22 cellular contexts compared by ENCODE assay signal in the genomic region with DNA sequence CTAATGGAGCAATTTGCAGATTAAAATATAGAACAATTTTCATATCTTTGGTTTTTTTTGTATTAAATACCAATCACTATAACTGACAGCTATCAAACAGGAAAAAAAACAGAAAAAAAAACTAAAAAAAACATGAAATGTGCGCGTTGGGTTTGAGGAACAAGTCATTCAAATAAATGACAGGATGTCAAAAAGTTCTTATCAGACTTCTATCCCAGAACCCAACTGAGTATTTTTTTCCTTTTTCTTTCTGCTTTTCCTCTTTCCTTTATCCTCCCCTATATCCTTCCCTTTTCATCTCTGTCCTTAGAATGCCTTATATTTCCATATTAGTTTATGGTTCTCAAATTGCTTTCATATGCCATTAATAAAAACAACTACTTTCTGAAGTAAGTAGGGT. TPM values are rescaled to one million over a fixed set of nuclear protein-coding genes. Genes with fewer than 3 reads are reported as not detected.
DNase-seq lines count a peak whose midpoint lies in the region; ATAC-seq, FAIRE-seq and TF ChIP-seq lines count a peak whose summit lies in the region.
"Had no signal": no experiment of that assay in that cellular context is flagged by ENCODE, and none has a peak within 500 bp of the region (broad histone marks: within the 10 kb centered on the region; RNA-seq: fewer than 3 reads in every experiment).

No MANE protein-coding gene starts in this region.

- H3K4me3 ChIP-seq in HepG2 (replicated peaks in 1 of 3; ENCODE audit: insufficient read depth in 1 of 3, low read depth in 2 of 3, low read length in 3 of 3), result no peak overlapping the region
- no peak overlapping the region for H3K4me3 ChIP-seq in right lobe of liver
- H3K4me3 ChIP-seq: BLaER1 had no signal

- H3K27me3 Mint-ChIP-seq in endothelial cell (ENCODE audit: unreplicated experiment), result no peaks in the 10 kb centered on the region
- H3K27me3 Mint-ChIP-seq: CD4-positive, alpha-beta memory T cell; CD4-positive, CD25-positive, alpha-beta regulatory T cell; CD8-positive, alpha-beta memory T cell had no signal

- WGBS in HepG2 (ENCODE audit: low lambda C conversion rate), result 98% methylated on average over 2 of the region's 2 CpGs
- WGBS in right lobe of liver (ENCODE audit: insufficient coverage, low coverage, low lambda C conversion rate, missing lambda C conversion rate), result 95% methylated on average over 2 of the region's 2 CpGs

- in situ Hi-C loops in HepG2 (cut with HindIII; ENCODE audit: extremely low pct_ligation_motif_present, low pct_unique_long_range_greater_than_20kb), result no loop called here

- H3K27ac ChIP-seq in HepG2 (ENCODE audit: extremely low read length, insufficient read depth, low read length) (no peak overlapping the region), right lobe of liver (no peak overlapping the region)
- H3K27ac ChIP-seq: BLaER1 had no signal

- FAIRE-seq in HepG2 (lab: Jason Lieb, UNC), result no peak
- FAIRE-seq in TTC549 (lab: Jason Lieb, UNC), result peak; percentile 3
- FAIRE-seq: A204.1, GM12891, GM19239 had no signal

- H3K4me1 ChIP-seq in HepG2 (ENCODE audit: insufficient read depth, low read length), result no peaks in the 10 kb centered on the region
- no peaks in the 10 kb centered on the region for H3K4me1 ChIP-seq in right lobe of liver
- H3K4me1 ChIP-seq: BE2C, BLaER1 had no signal

- TF ChIP-seq CTCF in HepG2 (CRISPR knock-in tag; IDR thresholded peaks at IDR 0.05), result no peak
- TF ChIP-seq CTCF in right lobe of liver (IDR thresholded peaks at IDR 0.05), result no peak
- no peak for TF ChIP-seq CTCF in endothelial cell (IDR thresholded peaks at IDR 0.05; ENCODE audit: unreplicated experiment)

- CTCF ChIA-PET in HepG2 (lab: Yijun Ruan, JAX; ENCODE audit: low intra/inter-chr PET ratio, low total read pairs), result no interaction called here

- TF ChIP-seq POLR2A in HepG2 (IDR thresholded peaks at IDR 0.05; ENCODE audit: insufficient read depth in 1 of 2, low read depth in 2 of 2, low read length in 2 of 2) (no peak), right lobe of liver (IDR thresholded peaks at IDR 0.05) (no peak)

- H4K20me1 ChIP-seq in HepG2 (ENCODE audit: insufficient read depth, low read length), result no peaks in the 10 kb centered on the region

- peaks cover 15% of the 10 kb centered on the region for H3K4me1 Mint-ChIP-seq in endothelial cell (ENCODE audit: unreplicated experiment)
- H3K4me1 Mint-ChIP-seq: CD14-positive monocyte; CD8-positive, alpha-beta memory T cell had no signal

- ATAC-seq in HepG2, result no peak
- ATAC-seq in right lobe of liver, result no peak

- H3K9me3 ChIP-seq in HepG2 (ENCODE audit: low read length) (no peaks in the 10 kb centered on the region), right lobe of liver (no peaks in the 10 kb centered on the region)
- H3K9me3 ChIP-seq: BE2C, BLaER1 had no signal

- POLR2A ChIA-PET in HepG2 (lab: Yijun Ruan, JAX), result interaction anchor here (1.4 kb wide), 1 partner anchor 10 kb away, joined by 5 read pairs; no protein-coding TSS in a partner anchor

- no peak overlapping the region for H3K4me2 ChIP-seq in HepG2 (ENCODE audit: low read depth, low read length)
- H3K4me2 ChIP-seq: BLaER1 had no signal

- peaks cover 18 to 71% of the 10 kb centered on the region in 2 experiments for H3K36me3 ChIP-seq in HepG2 (replicated peaks in 1 of 2; ENCODE audit: control insufficient read depth in 1 of 2, insufficient read depth in 2 of 2, low read length in 2 of 2)
- peaks cover 0 to 69% (median 33%) of the 10 kb centered on the region in 4 donors for H3K36me3 ChIP-seq in right lobe of liver

- TF ChIP-seq EP300 in HepG2 (IDR thresholded peaks at IDR 0.05; ENCODE audit: low read depth in 2 of 2, low read length in 2 of 2) (no peak), HepG2 (CRISPR knock-in tag; IDR thresholded peaks at IDR 0.05; ENCODE audit: borderline replicate concordance) (no peak)

- H3K79me2 ChIP-seq in HepG2 (ENCODE audit: insufficient read depth, low read length), result no peaks in the 10 kb centered on the region

- no TSS peak for BruUV-seq in HepG2 (replicated peaks; lab: Mats Ljungman, UMichigan)

- no peak overlapping the region for H2AFZ ChIP-seq in HepG2 (ENCODE audit: low read length)

- H3K9me3 Mint-ChIP-seq in endothelial cell (ENCODE audit: unreplicated experiment), result no peaks in the 10 kb centered on the region
- H3K9me3 Mint-ChIP-seq: CD14-positive monocyte; CD4-positive, CD25-positive, alpha-beta regulatory T cell; CD8-positive, alpha-beta memory T cell had no signal

- TF ChIP-seq RAD21 in HepG2 (CRISPR knock-in tag; IDR thresholded peaks at IDR 0.05), result no peak

- H3K4me3 Mint-ChIP-seq in endothelial cell (ENCODE audit: unreplicated experiment), result no peak overlapping the region
- H3K4me3 Mint-ChIP-seq: CD14-positive monocyte; CD4-positive, alpha-beta memory T cell; CD4-positive, CD25-positive, alpha-beta regulatory T cell; CD8-positive, alpha-beta memory T cell had no signal

- peak overlapping the region; percentile 34 for H3K27ac Mint-ChIP-seq in endothelial cell (ENCODE audit: unreplicated experiment)
- H3K27ac Mint-ChIP-seq: CD14-positive monocyte; CD4-positive, CD25-positive, alpha-beta regulatory T cell had no signal

- peaks cover 21% of the 10 kb centered on the region for H3K36me3 Mint-ChIP-seq in endothelial cell (ENCODE audit: low read depth, unreplicated experiment)

- intact Hi-C loops in HepG2 (cut with micrococcal nuclease; ENCODE audit: unreplicated experiment), result no loop called here
- intact Hi-C loops in right lobe of liver (cut with DNase I), result no loop called here

- H3K9ac ChIP-seq in HepG2 (ENCODE audit: insufficient read depth, low read depth, low read length), result no peak overlapping the region
- H3K9ac ChIP-seq: BLaER1 had no signal

- H3K27me3 ChIP-seq in HepG2 (ENCODE audit: control insufficient read depth in 1 of 2, insufficient read depth in 2 of 2, low read length in 2 of 2), result no peaks in the 10 kb centered on the region
- H3K27me3 ChIP-seq in right lobe of liver, result no peaks in the 10 kb centered on the region
- H3K27me3 ChIP-seq: BE2C, BLaER1 had no signal

- DNase-seq in HepG2 (ENCODE audit: low spot score) (no peak), right lobe of liver (no peak), endothelial cell (ENCODE audit: low spot score) (no peak), NCI-H2227 treated with DMSO at 0.1 percent for 48 hours (lab: John Stamatoyannopoulos, UW) (no peak), KG1 (lab: John Stamatoyannopoulos, UW) (no peak), NCI-H774 (lab: John Stamatoyannopoulos, UW) (no peak)
- DNase-seq: 8988T; ACHN; BE2C; C1 segment of cervical spinal cord; CD4-positive, alpha-beta memory T cell; CD4-positive, CD25-positive, alpha-beta regulatory T cell; CD8-positive, alpha-beta memory T cell; COR-L47; DMS79 treated with DMSO at 0.1 percent for 48 hours; GF-D8 had no signal

RNA-seq across cellular contexts. Expression of a gene that starts 14.3 kb away (rescaled TPM):
- total RNA-seq in HepG2 (2016; rRNA removed; fragmentation: Illumina TruSeq; extraction: Trizol) (67.6 and 74.7 TPM in 2 replicates), right lobe of liver (10 to 100 TPM; 11.2 to 20.5 (median 14.4) TPM), endothelial cell (ENCODE audit: unreplicated experiment) (33.1 TPM)
- total RNA-seq in HepG2 (2016; cell fraction: cytosol; rRNA removed; fragmentation: Illumina TruSeq; extraction: Trizol; ENCODE audit: low read depth), result 77.3 and 86.7 TPM in 2 replicates
- 64.4 and 73.6 TPM in 2 replicates for total RNA-seq in HepG2 (2016; cell fraction: insoluble cytoplasmic fraction; rRNA removed; fragmentation: Illumina TruSeq; extraction: Trizol)
- total RNA-seq in HepG2 (2016; cell fraction: membrane; rRNA removed; fragmentation: Illumina TruSeq; extraction: Trizol), result 113 and 120 TPM in 2 replicates
- total RNA-seq in HepG2 (2016; cell fraction: nucleus; rRNA removed; fragmentation: Illumina TruSeq; extraction: Trizol), result 83.1 and 91.6 TPM in 2 replicates
- 47.3 and 53.1 TPM in 2 replicates for polyA plus RNA-seq in HepG2 (2011; rRNA removed)
- polyA plus RNA-seq in HepG2 (2011; cell fraction: cytosol; rRNA removed), result 39.9 and 48.4 TPM in 2 replicates
- polyA plus RNA-seq in HepG2 (2011; cell fraction: nucleus; rRNA removed), result 41.7 and 45.8 TPM in 2 replicates
- polyA plus RNA-seq in HepG2 (2012), result 48.0 and 68.5 TPM in 2 replicates
- 94.3 and 117 TPM in 2 replicates for polyA plus RNA-seq in HepG2 (2016; cell fraction: cytosol; fragmentation: Illumina TruSeq; extraction: Trizol; ENCODE audit: low read depth)
- 77.0 and 83.1 TPM in 2 replicates for polyA plus RNA-seq in HepG2 (2016; cell fraction: insoluble cytoplasmic fraction; fragmentation: Illumina TruSeq; extraction: Trizol; ENCODE audit: low read depth)
- polyA plus RNA-seq in HepG2 (2016; cell fraction: membrane; fragmentation: Illumina TruSeq; extraction: Trizol; ENCODE audit: low read depth), result 110 and 123 TPM in 2 replicates
- 92.2 and 94.5 TPM in 2 replicates for polyA plus RNA-seq in HepG2 (2016; cell fraction: nucleus; fragmentation: Illumina TruSeq; extraction: Trizol; ENCODE audit: insufficient read depth, low read depth)
- polyA minus RNA-seq in HepG2 (2011; rRNA and poly(A)+ RNA removed; ENCODE audit: low replicate concordance), result 14.8 and 55.1 TPM in 2 replicates
- polyA minus RNA-seq in HepG2 (2011; cell fraction: cytosol; rRNA and poly(A)+ RNA removed), result 31.5 and 39.6 TPM in 2 replicates
- polyA minus RNA-seq in HepG2 (2011; cell fraction: nucleus; rRNA and poly(A)+ RNA removed), result 182 and 199 TPM in 2 replicates

RNA-seq across cellular contexts. Expression of a gene that starts 14.5 kb away (rescaled TPM):
- total RNA-seq in HepG2 (2016; rRNA removed; fragmentation: Illumina TruSeq; extraction: Trizol), result 1.1 and 1.2 TPM in 2 replicates
- total RNA-seq in HepG2 (2016; cell fraction: cytosol; rRNA removed; fragmentation: Illumina TruSeq; extraction: Trizol; ENCODE audit: low read depth), result 0.81 and 2.0 TPM in 2 replicates
- 0.77 and 1.5 TPM in 2 replicates for total RNA-seq in HepG2 (2016; cell fraction: insoluble cytoplasmic fraction; rRNA removed; fragmentation: Illumina TruSeq; extraction: Trizol)
- 1.1 TPM in 2 replicates for total RNA-seq in HepG2 (2016; cell fraction: membrane; rRNA removed; fragmentation: Illumina TruSeq; extraction: Trizol)
- total RNA-seq in HepG2 (2016; cell fraction: nucleus; rRNA removed; fragmentation: Illumina TruSeq; extraction: Trizol), result 3.4 and 4.2 TPM in 2 replicates
- 2.6 and 3.0 TPM in 2 replicates for polyA plus RNA-seq in HepG2 (2011; rRNA removed)
- polyA plus RNA-seq in HepG2 (2011; cell fraction: cytosol; rRNA removed), result 0.51 and 1.1 TPM in 2 replicates
- polyA plus RNA-seq in HepG2 (2011; cell fraction: nucleus; rRNA removed), result 6.3 and 6.4 TPM in 2 replicates
- 1.5 and 2.9 TPM in 2 replicates for polyA plus RNA-seq in HepG2 (2012)
- 0.46 and 0.58 TPM in 2 replicates for polyA plus RNA-seq in HepG2 (2016; cell fraction: cytosol; fragmentation: Illumina TruSeq; extraction: Trizol; ENCODE audit: low read depth)
- polyA plus RNA-seq in HepG2 (2016; cell fraction: insoluble cytoplasmic fraction; fragmentation: Illumina TruSeq; extraction: Trizol; ENCODE audit: low read depth), result 0.67 and 1.3 TPM in 2 replicates
- 0.48 and 0.77 TPM in 2 replicates for polyA plus RNA-seq in HepG2 (2016; cell fraction: membrane; fragmentation: Illumina TruSeq; extraction: Trizol; ENCODE audit: low read depth)
- polyA plus RNA-seq in HepG2 (2016; cell fraction: nucleus; fragmentation: Illumina TruSeq; extraction: Trizol; ENCODE audit: insufficient read depth, low read depth), result 7.3 and 8.2 TPM in 2 replicates
- 1.1 and 1.8 TPM in 2 replicates for polyA minus RNA-seq in HepG2 (2011; rRNA and poly(A)+ RNA removed; ENCODE audit: low replicate concordance)
- polyA minus RNA-seq in HepG2 (2011; cell fraction: cytosol; rRNA and poly(A)+ RNA removed), result 0.35 TPM in 1 of 2 replicates, not detected in the other
- polyA minus RNA-seq in HepG2 (2011; cell fraction: nucleus; rRNA and poly(A)+ RNA removed), result 9.3 and 9.6 TPM in 2 replicates
- total RNA-seq in right lobe of liver, result 1 to 10 TPM in 5 of 6 experiments, under 1 TPM in 1; 0.80 to 2.8 (median 1.6) TPM
- 3.7 TPM for total RNA-seq in endothelial cell (ENCODE audit: unreplicated experiment)
- polyA plus RNA-seq: CD14-positive monocyte; CD8-positive, alpha-beta memory T cell had no signal

RNA-seq across cellular contexts. Expression of a gene that starts 41.7 kb away (rescaled TPM):
- total RNA-seq in HepG2 (2016; rRNA removed; fragmentation: Illumina TruSeq; extraction: Trizol) (9.7 and 14.8 TPM in 2 replicates), right lobe of liver (10 to 100 TPM in 1 of 6 experiments, 1 to 10 TPM in 5; 2.5 to 12.7 (median 4.8) TPM), endothelial cell (ENCODE audit: unreplicated experiment) (15.5 TPM)
- total RNA-seq in HepG2 (2016; cell fraction: cytosol; rRNA removed; fragmentation: Illumina TruSeq; extraction: Trizol; ENCODE audit: low read depth), result 2.8 and 3.6 TPM in 2 replicates
- total RNA-seq in HepG2 (2016; cell fraction: insoluble cytoplasmic fraction; rRNA removed; fragmentation: Illumina TruSeq; extraction: Trizol), result 9.9 and 13.5 TPM in 2 replicates
- 3.9 and 4.5 TPM in 2 replicates for total RNA-seq in HepG2 (2016; cell fraction: membrane; rRNA removed; fragmentation: Illumina TruSeq; extraction: Trizol)
- 12.3 and 18.8 TPM in 2 replicates for total RNA-seq in HepG2 (2016; cell fraction: nucleus; rRNA removed; fragmentation: Illumina TruSeq; extraction: Trizol)
- polyA plus RNA-seq in HepG2 (2011; rRNA removed), result 9.5 and 12.4 TPM in 2 replicates
- polyA plus RNA-seq in HepG2 (2011; cell fraction: cytosol; rRNA removed), result 6.1 and 7.1 TPM in 2 replicates
- polyA plus RNA-seq in HepG2 (2011; cell fraction: nucleus; rRNA removed), result 2.9 and 3.0 TPM in 2 replicates
- polyA plus RNA-seq in HepG2 (2012), result 13.3 and 20.2 TPM in 2 replicates
- polyA plus RNA-seq in HepG2 (2016; cell fraction: cytosol; fragmentation: Illumina TruSeq; extraction: Trizol; ENCODE audit: low read depth), result 5.2 and 5.3 TPM in 2 replicates
- 10.5 and 13.7 TPM in 2 replicates for polyA plus RNA-seq in HepG2 (2016; cell fraction: insoluble cytoplasmic fraction; fragmentation: Illumina TruSeq; extraction: Trizol; ENCODE audit: low read depth)
- 3.5 and 4.7 TPM in 2 replicates for polyA plus RNA-seq in HepG2 (2016; cell fraction: membrane; fragmentation: Illumina TruSeq; extraction: Trizol; ENCODE audit: low read depth)
- polyA plus RNA-seq in HepG2 (2016; cell fraction: nucleus; fragmentation: Illumina TruSeq; extraction: Trizol; ENCODE audit: insufficient read depth, low read depth), result 20.0 and 26.2 TPM in 2 replicates
- polyA minus RNA-seq in HepG2 (2011; rRNA and poly(A)+ RNA removed; ENCODE audit: low replicate concordance), result 0.89 and 1.8 TPM in 2 replicates
- polyA minus RNA-seq in HepG2 (2011; cell fraction: cytosol; rRNA and poly(A)+ RNA removed), result 5.3 and 5.9 TPM in 2 replicates
- 6.0 and 9.4 TPM in 2 replicates for polyA minus RNA-seq in HepG2 (2011; cell fraction: nucleus; rRNA and poly(A)+ RNA removed)

RNA-seq across cellular contexts. Expression of a gene that starts 43.6 kb away (rescaled TPM):
- total RNA-seq in HepG2 (2016; rRNA removed; fragmentation: Illumina TruSeq; extraction: Trizol) (23.1 and 26.8 TPM in 2 replicates), right lobe of liver (10 to 100 TPM in 4 of 6 experiments, 1 to 10 TPM in 2; 4.4 to 21.2 (median 15.1) TPM), endothelial cell (ENCODE audit: unreplicated experiment) (20.4 TPM)
- 5.4 and 7.7 TPM in 2 replicates for total RNA-seq in HepG2 (2016; cell fraction: cytosol; rRNA removed; fragmentation: Illumina TruSeq; extraction: Trizol; ENCODE audit: low read depth)
- total RNA-seq in HepG2 (2016; cell fraction: insoluble cytoplasmic fraction; rRNA removed; fragmentation: Illumina TruSeq; extraction: Trizol), result 21.3 and 27.5 TPM in 2 replicates
- 24.3 and 26.4 TPM in 2 replicates for total RNA-seq in HepG2 (2016; cell fraction: membrane; rRNA removed; fragmentation: Illumina TruSeq; extraction: Trizol)
- total RNA-seq in HepG2 (2016; cell fraction: nucleus; rRNA removed; fragmentation: Illumina TruSeq; extraction: Trizol), result 11.8 and 13.5 TPM in 2 replicates
- polyA plus RNA-seq in HepG2 (2011; rRNA removed), result 8.6 and 11.7 TPM in 2 replicates
- polyA plus RNA-seq in HepG2 (2011; cell fraction: cytosol; rRNA removed), result 2.6 and 4.0 TPM in 2 replicates
- 2.6 and 5.8 TPM in 2 replicates for polyA plus RNA-seq in HepG2 (2011; cell fraction: nucleus; rRNA removed)
- 9.9 and 13.0 TPM in 2 replicates for polyA plus RNA-seq in HepG2 (2012)
- 10.7 and 12.2 TPM in 2 replicates for polyA plus RNA-seq in HepG2 (2016; cell fraction: cytosol; fragmentation: Illumina TruSeq; extraction: Trizol; ENCODE audit: low read depth)
- polyA plus RNA-seq in HepG2 (2016; cell fraction: insoluble cytoplasmic fraction; fragmentation: Illumina TruSeq; extraction: Trizol; ENCODE audit: low read depth), result 23.9 and 24.5 TPM in 2 replicates
- 19.9 and 21.8 TPM in 2 replicates for polyA plus RNA-seq in HepG2 (2016; cell fraction: membrane; fragmentation: Illumina TruSeq; extraction: Trizol; ENCODE audit: low read depth)
- 11.0 and 14.0 TPM in 2 replicates for polyA plus RNA-seq in HepG2 (2016; cell fraction: nucleus; fragmentation: Illumina TruSeq; extraction: Trizol; ENCODE audit: insufficient read depth, low read depth)
- polyA minus RNA-seq in HepG2 (2011; rRNA and poly(A)+ RNA removed; ENCODE audit: low replicate concordance), result 3.7 and 6.9 TPM in 2 replicates
- polyA minus RNA-seq in HepG2 (2011; cell fraction: cytosol; rRNA and poly(A)+ RNA removed), result 9.6 and 11.5 TPM in 2 replicates
- 16.8 and 20.2 TPM in 2 replicates for polyA minus RNA-seq in HepG2 (2011; cell fraction: nucleus; rRNA and poly(A)+ RNA removed)
